8 cellular contexts compared by ENCODE assay signal in the genomic region with DNA sequence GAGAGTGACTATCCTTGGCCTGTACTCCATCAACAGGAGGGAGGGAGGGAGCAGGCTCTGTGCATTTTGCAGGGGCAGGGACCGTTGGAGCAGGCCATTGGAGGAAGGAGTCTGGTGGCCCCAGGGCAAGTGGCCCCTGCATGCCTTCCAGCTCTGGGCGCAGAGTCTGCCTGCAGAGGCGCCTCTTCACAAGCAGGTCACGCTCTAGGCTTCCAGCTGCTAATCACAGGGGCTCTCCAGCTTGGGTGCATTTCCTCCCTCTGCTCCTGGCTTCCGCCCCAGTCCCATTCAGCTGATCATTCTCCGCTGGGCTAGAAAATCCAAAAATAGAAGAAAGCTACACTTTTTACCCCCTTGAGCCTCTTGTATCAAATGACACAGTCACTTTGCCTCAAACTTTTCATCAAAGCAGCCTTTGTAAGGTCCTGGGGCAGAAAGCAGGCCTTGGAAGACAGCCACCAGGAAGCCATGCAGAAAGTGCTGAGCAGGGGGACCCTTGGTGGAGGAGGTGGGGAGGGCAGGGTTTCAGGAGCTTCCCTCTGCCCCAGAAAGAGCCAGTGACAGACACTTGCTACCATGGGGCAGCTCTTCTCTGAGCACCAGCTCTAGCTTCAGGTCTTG. TPM values are rescaled to one million over a fixed set of nuclear protein-coding genes. Genes with fewer than 3 reads are reported as not detected.
DNase-seq lines count a peak whose midpoint lies in the region; ATAC-seq and TF ChIP-seq lines count a peak whose summit lies in the region.

No MANE protein-coding gene starts in this region.

- no peaks in the 10 kb centered on the region for H3K9me2 ChIP-seq in DOHH2 (replicated peaks; ENCODE audit: control insufficient read depth, low read length)
- H3K9me2 ChIP-seq in GM23248 (ENCODE audit: insufficient read depth): no peaks in the 10 kb centered on the region

- H3K4me3 Mint-ChIP-seq in brain (peak overlapping the region in 3 of 5 experiments; percentile 20 to 57 (median 36)), HFFc6 (no peak overlapping the region)
- H3K4me3 Mint-ChIP-seq in activated T-cell treated with anti-CD3 and anti-CD28 coated beads, Interleukin-2, amount 50 U/mL, for 4 hours: no peak overlapping the region

- TF ChIP-seq CTCF in DOHH2 (IDR thresholded peaks at IDR 0.05; ENCODE audit: low read depth, low read length, poor library complexity, severe bottlenecking): peak; percentile 42
- TF ChIP-seq CTCF in brain (conservative IDR thresholded peaks at IDR 0.05): no peak
- no peak for TF ChIP-seq CTCF in HFFc6 (IDR thresholded peaks at IDR 0.05)

- no peaks in the 10 kb centered on the region for H3K79me2 ChIP-seq in DOHH2 (ENCODE audit: control insufficient read depth, low read length)
- no peaks in the 10 kb centered on the region for H3K79me2 ChIP-seq in GM23248 (ENCODE audit: insufficient read depth)

- peak overlapping the region; percentile 90 to 98 (median 94) for H3K27ac Mint-ChIP-seq in brain
- H3K27ac Mint-ChIP-seq in HFFc6: no peak overlapping the region

- H3K27me3 Mint-ChIP-seq in brain (no peaks in the 10 kb centered on the region), HFFc6 (ENCODE audit: insufficient read depth) (no peaks in the 10 kb centered on the region)
- H3K27me3 Mint-ChIP-seq in activated T-cell treated with anti-CD3 and anti-CD28 coated beads, Interleukin-2, amount 50 U/mL, for 4 hours (ENCODE audit: low read depth): no peaks in the 10 kb centered on the region

- H3K9me3 ChIP-seq in DOHH2 (ENCODE audit: control insufficient read depth, insufficient read depth, low read length) (no peaks in the 10 kb centered on the region), mesodermal cell (ENCODE audit: control insufficient read depth, low read length) (no peaks in the 10 kb centered on the region), GM23248 (ENCODE audit: low read depth) (no peaks in the 10 kb centered on the region)

- 51 to 71% methylated on average over 6 of the region's 6 CpGs for WGBS in mesodermal cell (ENCODE audit: insufficient coverage in 2 of 2), 2 experiments
- WGBS in GM23248 (ENCODE audit: low coverage in 1 of 2, low lambda C conversion rate in 2 of 2, missing lambda C conversion rate in 2 of 2), 2 experiments: 71 to 77% methylated on average over 6 of the region's 6 CpGs

- DNase-seq in H7 (peak; percentile 37), GM23248 (no peak), HFFc6 (no peak)
- DNase-seq in activated T-cell treated with anti-CD3 and anti-CD28 coated beads, Interleukin-2, amount 50 U/mL, for 4 hours: no peak

- peaks cover 0 to 1% (median 0%) of the 10 kb centered on the region in 5 experiments for H3K9me3 Mint-ChIP-seq in brain
- no peaks in the 10 kb centered on the region for H3K9me3 Mint-ChIP-seq in activated T-cell treated with anti-CD3 and anti-CD28 coated beads, Interleukin-2, amount 50 U/mL, for 4 hours
- H3K9me3 Mint-ChIP-seq in HFFc6: no peaks in the 10 kb centered on the region

- no peaks in the 10 kb centered on the region for H3K27me3 ChIP-seq in DOHH2 (ENCODE audit: control insufficient read depth, low read length)
- H3K27me3 ChIP-seq in H7 (ENCODE audit: control insufficient read depth, insufficient read depth, low read length): no peaks in the 10 kb centered on the region
- H3K27me3 ChIP-seq in GM23248 (replicated peaks; ENCODE audit: insufficient read depth): no peaks in the 10 kb centered on the region

- H4K20me1 ChIP-seq in DOHH2 (ENCODE audit: control insufficient read depth, insufficient read depth, low read depth, low read length) (no peaks in the 10 kb centered on the region), GM23248 (ENCODE audit: insufficient read depth) (no peaks in the 10 kb centered on the region)

- H3K4me2 ChIP-seq in DOHH2 (ENCODE audit: low read length) (peak overlapping the region; percentile 59), GM23248 (ENCODE audit: unreplicated experiment) (no peak overlapping the region)

- H3K4me3 ChIP-seq in DOHH2 (ENCODE audit: low read length) (peak overlapping the region; percentile 47), H7 (ENCODE audit: insufficient read depth, low read depth, low read length) (no peak overlapping the region), mesodermal cell (ENCODE audit: extremely low read depth, insufficient read depth, low read length, poor library complexity, severe bottlenecking) (no peak overlapping the region), GM23248 (no peak overlapping the region)

- ATAC-seq in activated CD4-positive, CD25-positive, alpha-beta regulatory T cell treated with anti-CD3 and anti-CD28 coated beads, Interleukin-2, amount 50 U/mL, for 24 hours: no peak
- ATAC-seq in activated T-cell treated with anti-CD3 and anti-CD28 coated beads, Interleukin-2, amount 50 U/mL, for 4 hours: no peak

- H3K9ac ChIP-seq in GM23248: no peak overlapping the region

- H3F3A ChIP-seq in DOHH2 (ENCODE audit: control insufficient read depth, insufficient read depth) (no peaks in the 10 kb centered on the region), GM23248 (ENCODE audit: insufficient read depth) (peaks cover 13% of the 10 kb centered on the region; the same call in 1 of the 2 replicates)

- no peak overlapping the region for H2AFZ ChIP-seq in GM23248

- in situ Hi-C loops in GM23248 (cut with MboI): no loop called here

- H3K36me3 ChIP-seq in DOHH2 (ENCODE audit: control insufficient read depth, low read length) (no peaks in the 10 kb centered on the region), H7 (replicated peaks; ENCODE audit: control insufficient read depth, insufficient read depth, low read length) (no peaks in the 10 kb centered on the region), mesodermal cell (ENCODE audit: control insufficient read depth, insufficient read depth, low read length) (no peaks in the 10 kb centered on the region), GM23248 (ENCODE audit: low read depth) (no peaks in the 10 kb centered on the region)

- peak overlapping the region; percentile 46 for H3K27ac ChIP-seq in DOHH2 (ENCODE audit: low read depth, low read length)
- H3K27ac ChIP-seq in mesodermal cell (ENCODE audit: low read depth, low read length, severe bottlenecking): peak overlapping the region; percentile 36
- no peak overlapping the region for H3K27ac ChIP-seq in GM23248

- no peaks in the 10 kb centered on the region for H3K36me3 Mint-ChIP-seq in brain
- no peaks in the 10 kb centered on the region for H3K36me3 Mint-ChIP-seq in activated T-cell treated with anti-CD3 and anti-CD28 coated beads, Interleukin-2, amount 50 U/mL, for 4 hours (ENCODE audit: insufficient read depth)
- peaks cover 4% of the 10 kb centered on the region; the same call in 1 of the 2 replicates for H3K36me3 Mint-ChIP-seq in HFFc6 (ENCODE audit: low read depth)

- H3K4me1 Mint-ChIP-seq in brain: peaks cover 76% of the 10 kb centered on the region
- peaks cover 3% of the 10 kb centered on the region for H3K4me1 Mint-ChIP-seq in activated T-cell treated with anti-CD3 and anti-CD28 coated beads, Interleukin-2, amount 50 U/mL, for 4 hours (ENCODE audit: low read depth)
- H3K4me1 Mint-ChIP-seq in HFFc6 (ENCODE audit: low read depth): peaks cover 82% of the 10 kb centered on the region

- H3K4me1 ChIP-seq in DOHH2 (ENCODE audit: control insufficient read depth, low read length) (peaks cover 35% of the 10 kb centered on the region), mesodermal cell (ENCODE audit: control insufficient read depth, insufficient read depth, low read length, poor library complexity, severe bottlenecking) (peaks cover 46% of the 10 kb centered on the region), GM23248 (ENCODE audit: insufficient read depth) (peaks cover 31% of the 10 kb centered on the region)

RNA-seq across cellular contexts. Expression of a gene that starts 11.3 kb away (rescaled TPM):
- total RNA-seq in H7 (2014; rRNA removed; shearing (Covaris generic)): not detected in 2 replicates
- not detected for polyA plus RNA-seq in brain (ENCODE audit: insufficient read depth, low read depth, low replicate concordance)
- not detected for polyA plus RNA-seq in mesodermal cell (2013, experiment 1 of 2)
- not detected for polyA plus RNA-seq in mesodermal cell (2013, experiment 2 of 2)
- not detected in 2 replicates for total RNA-seq in GM23248 (2014; rRNA removed; shearing (Covaris generic))
- polyA plus RNA-seq in GM23248 (2016; fragmentation: Nextera tagmentation; extraction: Ambion mirVana): not detected in 2 replicates
- total RNA-seq in activated T-cell treated with anti-CD3 and anti-CD28 coated beads, Interleukin-2, amount 50 U/mL, for 4 hours: not detected
- total RNA-seq in HFFc6 (2021; fragmentation: NEBNext Ultra II Directional; extraction: Animal tissue kit (Norgen Biotek cat#: 25700)): not detected

RNA-seq across cellular contexts. Expression of a gene that starts 51.7 kb away (rescaled TPM):
- 25.7 and 40.4 TPM in 2 replicates for total RNA-seq in H7 (2014; rRNA removed; shearing (Covaris generic))
- polyA plus RNA-seq in brain (ENCODE audit: insufficient read depth, low read depth, low replicate concordance): 17.0 TPM
- polyA plus RNA-seq in mesodermal cell (2013, experiment 1 of 2): 67.4 TPM
- polyA plus RNA-seq in mesodermal cell (2013, experiment 2 of 2): 73.2 TPM
- total RNA-seq in GM23248 (2014; rRNA removed; shearing (Covaris generic)): 80.1 and 81.3 TPM in 2 replicates
- 19.5 and 22.5 TPM in 2 replicates for polyA plus RNA-seq in GM23248 (2016; fragmentation: Nextera tagmentation; extraction: Ambion mirVana)
- total RNA-seq in activated T-cell treated with anti-CD3 and anti-CD28 coated beads, Interleukin-2, amount 50 U/mL, for 4 hours: 10 to 100 TPM in 2 of 3 donors, 1 to 10 TPM in 1; 9.8 to 11.9 (median 11.0) TPM
- 10 to 100 TPM; 68.9 to 97.7 (median 90.2) TPM for total RNA-seq in HFFc6 (2021; fragmentation: NEBNext Ultra II Directional; extraction: Animal tissue kit (Norgen Biotek cat#: 25700))

RNA-seq across cellular contexts. Expression of a gene that starts 51.7 kb away (rescaled TPM):
- 8.4 and 9.4 TPM in 2 replicates for total RNA-seq in H7 (2014; rRNA removed; shearing (Covaris generic))
- polyA plus RNA-seq in brain (ENCODE audit: insufficient read depth, low read depth, low replicate concordance) (8.1 TPM), GM23248 (2016; fragmentation: Nextera tagmentation; extraction: Ambion mirVana) (4.5 and 5.0 TPM in 2 replicates)
- 10.9 TPM for polyA plus RNA-seq in mesodermal cell (2013, experiment 1 of 2)
- polyA plus RNA-seq in mesodermal cell (2013, experiment 2 of 2): 10.4 TPM
- 8.6 and 10.5 TPM in 2 replicates for total RNA-seq in GM23248 (2014; rRNA removed; shearing (Covaris generic))
- total RNA-seq in activated T-cell treated with anti-CD3 and anti-CD28 coated beads, Interleukin-2, amount 50 U/mL, for 4 hours: 1 to 10 TPM; 3.6 to 4.8 (median 4.0) TPM
- total RNA-seq in HFFc6 (2021; fragmentation: NEBNext Ultra II Directional; extraction: Animal tissue kit (Norgen Biotek cat#: 25700)): 1 to 10 TPM; 4.0 to 4.7 (median 4.3) TPM

Comparison
In these comparisons a context has a peak if more than half of its experiments do, and no peak if none do; other contexts are left out.
1. H3K4me3 Mint-ChIP-seq: peak in brain (3 of 5); none in activated T-cell treated with anti-CD3 and anti-CD28 coated beads, Interleukin-2, amount 50 U/mL, for 4 hours (single experiment) and HFFc6 (single experiment).